6 cellular contexts compared by ENCODE assay signal in the genomic region with DNA sequence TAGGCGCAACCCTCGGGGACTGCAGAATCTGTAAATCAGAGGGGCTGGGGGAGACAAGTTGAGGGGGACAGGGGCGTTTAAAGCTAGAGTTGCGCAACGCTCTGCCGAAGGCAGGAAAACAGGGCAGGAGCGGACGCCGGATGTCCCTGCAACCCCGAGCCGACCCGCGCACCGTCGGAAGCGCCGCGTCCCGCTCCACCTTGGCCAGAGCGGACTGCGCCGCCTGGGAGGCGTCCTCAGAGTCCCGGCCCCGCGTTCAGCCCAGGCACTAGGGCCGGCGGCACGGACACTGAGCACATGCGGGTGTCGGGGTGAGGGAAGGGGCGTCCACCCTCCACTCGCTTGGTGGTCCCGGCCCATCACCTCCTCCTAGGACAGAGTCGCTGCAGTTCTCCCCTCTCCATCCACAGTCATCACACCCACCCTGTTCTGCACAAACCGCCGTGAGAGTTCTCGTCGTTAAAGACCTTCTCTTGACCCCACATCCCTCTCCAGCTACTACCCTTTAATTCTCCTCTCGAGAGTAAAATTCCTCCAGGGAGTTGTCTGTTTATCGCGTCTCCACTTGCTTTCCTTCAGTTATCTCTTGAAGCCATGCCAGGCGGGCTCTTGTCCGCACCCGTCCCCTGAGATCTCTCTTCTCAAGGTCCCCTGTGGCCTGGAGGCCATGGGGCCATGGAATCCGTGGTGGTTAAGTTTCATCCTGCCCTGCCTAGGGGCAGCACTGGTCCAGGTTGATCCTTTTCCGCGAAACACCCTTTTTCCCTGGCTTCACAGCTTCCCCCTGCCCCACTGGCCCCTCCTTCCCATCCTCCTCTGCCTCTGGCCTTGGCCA. TPM values are rescaled to one million over a fixed set of nuclear protein-coding genes. Genes with fewer than 3 reads are reported as not detected.
DNase-seq lines count a peak whose midpoint lies in the region; ATAC-seq, FAIRE-seq and TF ChIP-seq lines count a peak whose summit lies in the region.

No MANE protein-coding gene starts in this region.

- TF ChIP-seq CTCF in astrocyte of the spinal cord (IDR thresholded peaks at IDR 0.05; ENCODE audit: low read depth, low read length) (no peak), natural killer cell (IDR thresholded peaks at IDR 0.05) (no peak)

- peaks cover 18 to 48% of the 10 kb centered on the region in 2 donors for H3K4me1 Mint-ChIP-seq in natural killer cell

- FAIRE-seq in small intestine (lab: Jason Lieb, UNC) = no peak

- H3K36me3 ChIP-seq in small intestine (ENCODE audit: control insufficient read depth in 2 of 2, insufficient read depth in 2 of 2, low read length in 2 of 2) = no peaks in the 10 kb centered on the region

- no peaks in the 10 kb centered on the region for H3K27me3 ChIP-seq in small intestine (ENCODE audit: control insufficient read depth in 2 of 2, insufficient read depth in 2 of 2, low read length in 2 of 2)

- peaks cover 0 to 3% of the 10 kb centered on the region in 2 donors for H3K4me1 ChIP-seq in small intestine (ENCODE audit: control insufficient read depth in 2 of 2, insufficient read depth in 1 of 2, low read depth in 1 of 2, low read length in 1 of 2)

- H3K27me3 Mint-ChIP-seq in natural killer cell (ENCODE audit: low read depth in 2 of 2) = peaks cover 10 to 17% of the 10 kb centered on the region in 2 donors

- H3K4me3 Mint-ChIP-seq in natural killer cell = peak overlapping the region; percentile 82

- H3K9me3 Mint-ChIP-seq in natural killer cell = no peaks in the 10 kb centered on the region

- peak; percentile 4 to 13 (median 8) for ATAC-seq in natural killer cell
- ATAC-seq in HG03571 (IDR thresholded peaks at IDR 0.05; ENCODE audit: unreplicated experiment) = no peak

- DNase-seq in DMS 273 (lab: John Stamatoyannopoulos, UW; ENCODE audit: unreplicated experiment) (peak; percentile 68), DMS 273 treated with DMSO at 0.1 percent for 48 hours (lab: John Stamatoyannopoulos, UW) (no peak), astrocyte of the spinal cord (ENCODE audit: low read depth, low spot score) (peak; percentile 8), natural killer cell (no peak), small intestine (no peak)

- peak overlapping the region; percentile 47 to 56 for H3K27ac Mint-ChIP-seq in natural killer cell

- intact Hi-C loops in natural killer cell (cut with micrococcal nuclease) = loop anchor here (10.0 kb wide), 1 partner anchor 383 kb away; no protein-coding TSS in a partner anchor

- 11 to 14% (median 11%) methylated on average over 39 to 48 of the region's 48 CpGs for WGBS in small intestine, 3 donors

- peak overlapping the region; percentile 45 for H3K4me3 ChIP-seq in astrocyte of the spinal cord (ENCODE audit: low read depth, low read length)
- peak overlapping the region in 1 of 2 donors; percentile 54 for H3K4me3 ChIP-seq in small intestine (ENCODE audit: low read depth in 1 of 2, low read length in 2 of 2)

- no peaks in the 10 kb centered on the region for H3K9me3 ChIP-seq in small intestine (ENCODE audit: control insufficient read depth, low read depth)

- in situ Hi-C loops in astrocyte of the spinal cord (cut with HindIII; ENCODE audit: low sequenced_read_pairs) = no loop called here

- no peaks in the 10 kb centered on the region for H3K36me3 Mint-ChIP-seq in natural killer cell

- H3K27ac ChIP-seq in small intestine (ENCODE audit: low read depth in 1 of 2, low read length in 1 of 2) = peak overlapping the region in 1 of 2 donors; percentile 72

RNA-seq across cellular contexts. Expression of a gene that starts 0.8 kb away (rescaled TPM):
- 10 to 100 TPM in 2 of 3 donors, 1 to 10 TPM in 1; 9.7 to 58.7 (median 14.7) TPM for total RNA-seq in natural killer cell
- polyA plus RNA-seq in small intestine = 10 to 100 TPM in 1 of 3 donors, 1 to 10 TPM in 2; 3.8 to 44.4 (median 8.9) TPM

RNA-seq across cellular contexts. Expression of a gene that starts 11.4 kb away (rescaled TPM):
- 10 to 100 TPM in 1 of 3 donors, 1 to 10 TPM in 2; 3.5 to 19.8 (median 9.1) TPM for total RNA-seq in natural killer cell
- polyA plus RNA-seq in small intestine = 1 to 10 TPM; 3.1 to 6.0 (median 4.1) TPM

RNA-seq across cellular contexts. Expression of a gene that starts 18.5 kb away (rescaled TPM):
- 100 to 1,000 TPM in 1 of 3 donors, 10 to 100 TPM in 2; 66.6 to 106 (median 78.3) TPM for total RNA-seq in natural killer cell
- polyA plus RNA-seq in small intestine = 10 to 100 TPM; 81.9 to 93.0 (median 82.3) TPM

RNA-seq across cellular contexts. Expression of a gene that starts 24.8 kb away (rescaled TPM):
- total RNA-seq in natural killer cell = 10 to 100 TPM; 13.7 to 25.2 (median 15.0) TPM
- 10 to 100 TPM in 1 of 3 donors, 1 to 10 TPM in 2; 1.6 to 32.0 (median 5.1) TPM for polyA plus RNA-seq in small intestine

RNA-seq across cellular contexts. Expression of a gene that starts 51.6 kb away (rescaled TPM):
- total RNA-seq in natural killer cell = 10 to 100 TPM; 21.6 to 27.9 (median 23.3) TPM
- 1 to 10 TPM; 1.1 to 3.7 (median 3.0) TPM for polyA plus RNA-seq in small intestine

Comparison
In these comparisons a context has a peak if more than half of its experiments do, and no peak if none do; other contexts are left out.
1. DNase-seq: peak in DMS 273 (single experiment) and astrocyte of the spinal cord (single experiment); none in DMS 273 treated with DMSO at 0.1 percent for 48 hours (single experiment), natural killer cell (single experiment) and small intestine (single experiment).